In genomic region chr22:38050720-38051119, GRCh38 we compare ENCODE assay signal across 27 cellular contexts. TPM values are rescaled to one million over a fixed set of nuclear protein-coding genes. Genes with fewer than 3 reads are reported as not detected.
DNase-seq lines count a peak whose midpoint lies in the region; ATAC-seq and TF ChIP-seq lines count a peak whose summit lies in the region.
"Had no signal": no experiment of that assay in that cellular context is flagged by ENCODE, and none has a peak within 500 bp of the region (broad histone marks: within the 10 kb centered on the region; RNA-seq: fewer than 3 reads in every experiment).

No MANE protein-coding gene starts in this region.

- TF ChIP-seq POLR2A in gastroesophageal sphincter (IDR thresholded peaks at IDR 0.05), result no peak

- ATAC-seq in gastroesophageal sphincter (no peak), sciatic nerve (peak; percentile 3), HG02763 (IDR thresholded peaks at IDR 0.05; ENCODE audit: unreplicated experiment) (no peak), GM18909 (IDR thresholded peaks at IDR 0.05; ENCODE audit: poor library complexity, unreplicated experiment) (no peak)
- ATAC-seq: A549 had no signal

- intact Hi-C loops in sciatic nerve (cut with DNase I), result no loop called here

- H3F3A ChIP-seq in MM.1S (ENCODE audit: insufficient read depth, low read length), result no peaks in the 10 kb centered on the region; the same call in 1 of the 2 replicates

- no peaks in the 10 kb centered on the region for H4K20me1 ChIP-seq in MM.1S (ENCODE audit: insufficient read depth, low read length)
- H4K20me1 ChIP-seq: BLaER1 treated with 17β-estradiol and CSF1 and Interleukin-3, amounts not matched to agents 10 nM and 100 nM had no signal

- H3K4me2 ChIP-seq in MM.1S (ENCODE audit: low read depth, low read length), result no peak overlapping the region
- H3K4me2 ChIP-seq: A549, KMS-11, PC-9 had no signal

- 75% methylated on average over 3 of the region's 7 CpGs; no CpG with 5 or more reads in 1 of the 2 donors for WGBS in gastroesophageal sphincter (ENCODE audit: low coverage in 1 of 2), 2 donors

- TF ChIP-seq CTCF in gastroesophageal sphincter (IDR thresholded peaks at IDR 0.05), result no peak
- no peak for TF ChIP-seq CTCF in MM.1S (IDR thresholded peaks at IDR 0.05; ENCODE audit: low read length)

- H3K36me3 ChIP-seq in gastroesophageal sphincter (no peaks in the 10 kb centered on the region), MM.1S (replicated peaks; ENCODE audit: insufficient read depth, low read length) (no peaks in the 10 kb centered on the region)
- H3K36me3 ChIP-seq: BLaER1 treated with 17β-estradiol and CSF1 and Interleukin-3, amounts not matched to agents 10 nM and 100 nM; SJCRH30 had no signal

- H3K4me1 ChIP-seq in gastroesophageal sphincter (peaks cover 0 to 11% (median 3%) of the 10 kb centered on the region in 3 donors), MM.1S (ENCODE audit: low read length) (no peaks in the 10 kb centered on the region; the same call in 1 of the 2 replicates)
- H3K4me1 ChIP-seq: A549 had no signal

- H3K4me3 ChIP-seq in gastroesophageal sphincter (no peak overlapping the region), MM.1S (ENCODE audit: low read length) (no peak overlapping the region)
- H3K4me3 ChIP-seq: A549; BLaER1 treated with 17β-estradiol and CSF1 and Interleukin-3, amounts not matched to agents 10 nM and 100 nM; PC-9; SJCRH30 had no signal

- H3K27ac ChIP-seq in caudate nucleus (ENCODE audit: low read depth, low read length) (peak overlapping the region; percentile 97), gastroesophageal sphincter (peak overlapping the region in 3 of 4 donors; percentile 51 to 67 (median 54)), MM.1S (ENCODE audit: low read length) (no peak overlapping the region)
- H3K27ac ChIP-seq: A549; BLaER1 treated with 17β-estradiol and CSF1 and Interleukin-3, amounts not matched to agents 10 nM and 100 nM; KMS-11; PC-9; SJCRH30 had no signal

- H3K27me3 ChIP-seq in gastroesophageal sphincter (peaks cover 20% of the 10 kb centered on the region), MM.1S (replicated peaks; ENCODE audit: insufficient read depth, low read length) (no peaks in the 10 kb centered on the region; the same call in 1 of the 2 replicates)
- H3K27me3 ChIP-seq: BLaER1 treated with 17β-estradiol and CSF1 and Interleukin-3, amounts not matched to agents 10 nM and 100 nM; SJCRH30 had no signal

- TF ChIP-seq EP300 in gastroesophageal sphincter (IDR thresholded peaks at IDR 0.05), result no peak

- no peaks in the 10 kb centered on the region for H3K79me2 ChIP-seq in MM.1S (ENCODE audit: low read length)

- H2AFZ ChIP-seq in MM.1S (ENCODE audit: low read length), result no peak overlapping the region
- H2AFZ ChIP-seq: PC-9 had no signal

- DNase-seq in caudate nucleus (lab: John Stamatoyannopoulos, UW) (no peak), sciatic nerve (ENCODE audit: low spot score) (no peak), epidermal melanocyte (ENCODE audit: insufficient read length, low spot score) (no peak), MM.1S (no peak)
- DNase-seq: AML-193; CD4-positive, alpha-beta memory T cell; COR-L47; GOT3; HCEC 1CT; NCI-H1048; NCI-H1417; NCI-H1694; NCI-H2029 treated with DMSO at 0.1 percent for 48 hours; NCI-H446 treated with DMSO at 0.1 percent for 48 hours; NCI-H526; PC-9; SJCRH30 had no signal

- no peak overlapping the region for H3K9ac ChIP-seq in MM.1S (ENCODE audit: low read length)
- H3K9ac ChIP-seq: BLaER1 treated with 17β-estradiol and CSF1 and Interleukin-3, amounts not matched to agents 10 nM and 100 nM; KMS-11 had no signal

- no peaks in the 10 kb centered on the region for H3K9me2 ChIP-seq in MM.1S (replicated peaks; ENCODE audit: insufficient read depth, low read length)

- H3K9me3 ChIP-seq in gastroesophageal sphincter (no peaks in the 10 kb centered on the region), MM.1S (replicated peaks; ENCODE audit: insufficient read depth, low read length) (no peaks in the 10 kb centered on the region)
- H3K9me3 ChIP-seq: A549; BLaER1 treated with 17β-estradiol and CSF1 and Interleukin-3, amounts not matched to agents 10 nM and 100 nM; SJCRH30 had no signal

RNA-seq across cellular contexts. Expression of gene PICK1, which starts 6.5 kb away (rescaled TPM):
- total RNA-seq in gastroesophageal sphincter (10 to 100 TPM; 20.3 to 35.3 (median 25.7) TPM), sciatic nerve (28.7 TPM)

RNA-seq across cellular contexts. Expression of gene SLC16A8, which starts 33.3 kb away (rescaled TPM):
- total RNA-seq in gastroesophageal sphincter, result not detected
- total RNA-seq in sciatic nerve, result 1.7 TPM
- total RNA-seq: CD4-positive, alpha-beta memory T cell; Daoy; G401; PC-9; Right ventricle myocardium inferior; RPMI7951 had no signal

RNA-seq across cellular contexts. Expression of gene BAIAP2L2, which starts 59.8 kb away (rescaled TPM):
- total RNA-seq in gastroesophageal sphincter (under 1 TPM in 1 of 4 donors, not detected in 3; 0.58 TPM), sciatic nerve (1.6 TPM)
- total RNA-seq: SJCRH30 had no signal
